19 cellular contexts compared by ENCODE assay signal in genomic region chr20:62997626-62998025, GRCh38. TPM values are rescaled to one million over a fixed set of nuclear protein-coding genes. Genes with fewer than 3 reads are reported as not detected.
"Had no signal": no experiment of that assay in that cellular context is flagged by ENCODE, and none has a peak within 500 bp of the region (broad histone marks: within the 10 kb centered on the region; RNA-seq: fewer than 3 reads in every experiment).

No MANE protein-coding gene starts in this region.

- ATAC-seq: effector memory CD8-positive, alpha-beta T cell; gastroesophageal sphincter had no signal

- H3K4me1 Mint-ChIP-seq: naive B cell had no signal

- H3K4me1 ChIP-seq: adrenal gland, gastroesophageal sphincter, parathyroid adenoma, thyroid gland had no signal

- H3K9ac ChIP-seq: parathyroid adenoma had no signal

- H3K4me3 Mint-ChIP-seq: activated naive CD4-positive, alpha-beta T cell treated with anti-CD3 and anti-CD28 coated beads, Interleukin-2, amount 10 ng/mL, durations not matched to agents 7 days and 5 days; effector memory CD8-positive, alpha-beta T cell; naive B cell had no signal

- H3K27ac Mint-ChIP-seq: activated naive CD4-positive, alpha-beta T cell treated with anti-CD3 and anti-CD28 coated beads, Interleukin-2, amount 10 ng/mL, durations not matched to agents 7 days and 5 days; activated T-helper 2 cell treated with anti-CD3 and anti-CD28 coated beads, Interferon-gamma antibody, Interleukin-2, Interleukin-4, amounts not matched to agents 10 μg/mL and 5 μg/mL and 100 μg/mL, durations not matched to agents 14 hours and 24 hours and 36 hours; effector memory CD8-positive, alpha-beta T cell had no signal

- H3K36me3 ChIP-seq: adrenal gland, gastroesophageal sphincter, thyroid gland had no signal

- H3K4me3 ChIP-seq: adrenal gland, gastroesophageal sphincter, lung, skin epidermis, thyroid gland had no signal

- H3K27me3 ChIP-seq: thyroid gland had no signal

- H3K27ac ChIP-seq: adrenal gland, epithelial cell of prostate, gastroesophageal sphincter, parathyroid adenoma, skin epidermis, thyroid gland had no signal

- H2AFZ ChIP-seq: parathyroid adenoma had no signal

- H3K9me3 Mint-ChIP-seq: activated T-helper 2 cell treated with anti-CD3 and anti-CD28 coated beads, Interferon-gamma antibody, Interleukin-2, Interleukin-4, amounts not matched to agents 10 μg/mL and 5 μg/mL and 100 μg/mL, durations not matched to agents 14 hours and 24 hours and 36 hours; effector memory CD8-positive, alpha-beta T cell had no signal

- H3K79me2 ChIP-seq: parathyroid adenoma had no signal

- DNase-seq: activated CD4-positive, alpha-beta T cell treated with anti-CD3 and anti-CD28 coated beads, Interleukin-2, amount 50 U/mL, for 1 hour; activated naive CD4-positive, alpha-beta T cell treated with anti-CD3 and anti-CD28 coated beads, Interleukin-2, amount 10 ng/mL, durations not matched to agents 7 days and 5 days; adrenal gland; caudate nucleus; cortex of kidney; effector memory CD8-positive, alpha-beta T cell; midbrain; naive B cell; retina; thyroid gland had no signal

- H3K9me3 ChIP-seq: adrenal gland, thyroid gland had no signal

- H3K36me3 Mint-ChIP-seq: activated naive CD4-positive, alpha-beta T cell treated with anti-CD3 and anti-CD28 coated beads, Interleukin-2, amount 10 ng/mL, durations not matched to agents 7 days and 5 days; naive B cell had no signal

RNA-seq across cellular contexts. Expression of gene BHLHE23, which starts 9.1 kb away (rescaled TPM):
- total RNA-seq: activated CD8-positive, alpha-beta memory T cell treated with anti-CD3 and anti-CD28 coated beads for 36 hours; activated T-helper 2 cell treated with anti-CD3 and anti-CD28 coated beads, Interferon-gamma antibody, Interleukin-2, Interleukin-4, amounts not matched to agents 10 μg/mL and 5 μg/mL and 100 μg/mL, durations not matched to agents 14 hours and 24 hours and 36 hours; adrenal gland; gastroesophageal sphincter; kidney epithelial cell; lung; T-helper 1 cell treated with Interleukin-12 subunit alpha and Interleukin-12 subunit beta and Interleukin-4 antibody, amounts not matched to agents 30 ng/mL and 1 ng/mL, for 36 hours; thyroid gland had no signal
- polyA plus RNA-seq: adrenal gland, lung had no signal
